Comparison of ENCODE assay signal across 16 cellular contexts in the genomic region with DNA sequence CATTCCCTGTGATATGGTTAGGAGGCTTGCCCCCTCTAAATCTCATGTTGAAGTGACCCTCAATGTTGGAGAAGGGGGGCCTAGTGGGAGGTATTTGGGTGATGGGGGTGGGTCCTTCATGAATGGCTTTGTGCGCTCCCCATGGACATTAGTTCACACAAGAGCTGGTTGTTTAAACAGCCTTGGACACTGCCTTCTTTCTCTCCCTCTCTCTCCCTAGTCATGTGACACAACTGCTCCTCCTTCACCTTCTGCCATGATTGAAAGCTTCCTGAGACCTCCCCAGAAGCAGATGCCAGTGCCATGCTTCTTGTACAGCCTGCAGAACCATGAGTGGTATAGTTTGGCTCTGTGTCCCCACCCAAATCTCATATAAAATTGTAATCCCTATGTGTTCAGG.
DNase-seq lines count a peak whose midpoint lies in the region; ATAC-seq and TF ChIP-seq lines count a peak whose summit lies in the region.
"Had no signal": no experiment of that assay in that cellular context is flagged by ENCODE, and none has a peak within 500 bp of the region (broad histone marks: within the 10 kb centered on the region; RNA-seq: fewer than 3 reads in every experiment).

No MANE protein-coding gene starts in this region.

- no peaks in the 10 kb centered on the region for H3K27me3 Mint-ChIP-seq in neural crest cell (ENCODE audit: low read depth)
- H3K27me3 Mint-ChIP-seq: CD4-positive, alpha-beta memory T cell had no signal

- CTCF ChIA-PET in OCI-LY7 (lab: Charles Lee; ENCODE audit: unreplicated experiment), result no interaction called here

- no peak overlapping the region for H2AFZ ChIP-seq in OCI-LY7 (ENCODE audit: low read length)

- TF ChIP-seq CTCF in neural crest cell (conservative IDR thresholded peaks at IDR 0.05), result no peak
- no peak for TF ChIP-seq CTCF in OCI-LY7 (conservative IDR thresholded peaks at IDR 0.05; ENCODE audit: low read length)

- no peak for TF ChIP-seq EP300 in Ishikawa (IDR thresholded peaks at IDR 0.05; ENCODE audit: borderline replicate concordance)

- H3K9me2 ChIP-seq in OCI-LY7 (ENCODE audit: insufficient read depth, low read length), result no peaks in the 10 kb centered on the region

- no peaks in the 10 kb centered on the region for H3K79me2 ChIP-seq in OCI-LY7 (ENCODE audit: insufficient read depth, low read depth, low read length)

- no TSS peak for BruUV-seq in OCI-LY7 (replicated peaks; lab: Mats Ljungman, UMichigan)

- H3K9me3 ChIP-seq in OCI-LY7 (ENCODE audit: low read length), result no peaks in the 10 kb centered on the region
- H3K9me3 ChIP-seq: HAP-1 had no signal

- H3K4me1 ChIP-seq in OCI-LY7 (ENCODE audit: insufficient read depth, low read length, poor library complexity, severe bottlenecking), result no peaks in the 10 kb centered on the region

- H3K27ac ChIP-seq in OCI-LY7 (ENCODE audit: low read depth, low read length, poor library complexity, severe bottlenecking), result no peak overlapping the region

- no peak for TF ChIP-seq RAD21 in Ishikawa (IDR thresholded peaks at IDR 0.05; ENCODE audit: low read depth)

- no peaks in the 10 kb centered on the region for H3K36me3 ChIP-seq in OCI-LY7 (ENCODE audit: insufficient read depth, low read length)
- H3K36me3 ChIP-seq: HAP-1 had no signal

- H3K9me3 Mint-ChIP-seq in neural crest cell, result peaks cover 2% of the 10 kb centered on the region
- H3K9me3 Mint-ChIP-seq: HFFc6 had no signal

- H4K20me1 ChIP-seq in OCI-LY7 (ENCODE audit: insufficient read depth, low read length), result no peaks in the 10 kb centered on the region

- no peak overlapping the region for H3K4me3 Mint-ChIP-seq in neural crest cell
- H3K4me3 Mint-ChIP-seq: CD4-positive, alpha-beta memory T cell; HFFc6 had no signal

- no peak overlapping the region for H3K4me3 ChIP-seq in OCI-LY7 (ENCODE audit: low read depth, low read length, poor library complexity, severe bottlenecking)
- H3K4me3 ChIP-seq: HAP-1 had no signal

- peak overlapping the region; percentile 79 for H3K27ac Mint-ChIP-seq in neural crest cell (ENCODE audit: unreplicated experiment)
- H3K27ac Mint-ChIP-seq: HFFc6 had no signal

- POLR2A ChIA-PET in OCI-LY7 (lab: Charles Lee), result no interaction called here

- no peak overlapping the region for H3K4me2 ChIP-seq in OCI-LY7 (ENCODE audit: low read length)

- ATAC-seq in sciatic nerve, result peak; percentile 57

- in situ Hi-C loops in SK-MEL-5 (cut with HindIII; ENCODE audit: low pct_unique_long_range_greater_than_20kb, low sequenced_read_pairs), result no loop called here

- no peaks in the 10 kb centered on the region for H3K36me3 Mint-ChIP-seq in neural crest cell (ENCODE audit: low read depth)
- H3K36me3 Mint-ChIP-seq: CD4-positive, alpha-beta memory T cell had no signal

- intact Hi-C loops in sciatic nerve (cut with DNase I) (no loop called here), OCI-LY7 (cut with micrococcal nuclease; ENCODE audit: unreplicated experiment) (no loop called here)

- peaks cover 22% of the 10 kb centered on the region for H3K4me1 Mint-ChIP-seq in neural crest cell

- DNase-seq in SK-MEL-5 (ENCODE audit: low read depth, low spot score), result peak; percentile 36
- no peak for DNase-seq in neural crest cell (ENCODE audit: low read depth, low spot score)
- DNase-seq in sciatic nerve (ENCODE audit: low spot score), result no peak
- no peak for DNase-seq in OCI-LY7 (ENCODE audit: low spot score)
- no peak for DNase-seq in GM19238 (ENCODE audit: insufficient read length, low spot score)
- DNase-seq: C1 segment of cervical spinal cord; Calu3; CD4-positive, alpha-beta memory T cell; COR-L47; DMS53; DMS79 treated with DMSO at 0.1 percent for 48 hours; GF-D8; GOT3; HFFc6 had no signal

TF ChIP-seq in Ishikawa, 13 proteins besides CTCF, POLR2A, EP300 and RAD21:
- no peak for TF ChIP-seq ZBTB7A (IDR thresholded peaks at IDR 0.05; ENCODE audit: low read depth)
- TF ChIP-seq, protein P1, sequence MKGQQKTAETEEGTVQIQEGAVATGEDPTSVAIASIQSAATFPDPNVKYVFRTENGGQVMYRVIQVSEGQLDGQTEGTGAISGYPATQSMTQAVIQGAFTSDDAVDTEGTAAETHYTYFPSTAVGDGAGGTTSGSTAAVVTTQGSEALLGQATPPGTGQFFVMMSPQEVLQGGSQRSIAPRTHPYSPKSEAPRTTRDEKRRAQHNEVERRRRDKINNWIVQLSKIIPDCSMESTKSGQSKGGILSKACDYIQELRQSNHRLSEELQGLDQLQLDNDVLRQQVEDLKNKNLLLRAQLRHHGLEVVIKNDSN (IDR thresholded peaks at IDR 0.05), result 0 out of 2 replicates have a peak, but pooled peaks have one; percentile 32
- no peak for TF ChIP-seq YY1 (IDR thresholded peaks at IDR 0.05; ENCODE audit: low read depth)
- TF ChIP-seq TCF12 (IDR thresholded peaks at IDR 0.05; ENCODE audit: low read depth), result no peak
